In the genomic region with DNA sequence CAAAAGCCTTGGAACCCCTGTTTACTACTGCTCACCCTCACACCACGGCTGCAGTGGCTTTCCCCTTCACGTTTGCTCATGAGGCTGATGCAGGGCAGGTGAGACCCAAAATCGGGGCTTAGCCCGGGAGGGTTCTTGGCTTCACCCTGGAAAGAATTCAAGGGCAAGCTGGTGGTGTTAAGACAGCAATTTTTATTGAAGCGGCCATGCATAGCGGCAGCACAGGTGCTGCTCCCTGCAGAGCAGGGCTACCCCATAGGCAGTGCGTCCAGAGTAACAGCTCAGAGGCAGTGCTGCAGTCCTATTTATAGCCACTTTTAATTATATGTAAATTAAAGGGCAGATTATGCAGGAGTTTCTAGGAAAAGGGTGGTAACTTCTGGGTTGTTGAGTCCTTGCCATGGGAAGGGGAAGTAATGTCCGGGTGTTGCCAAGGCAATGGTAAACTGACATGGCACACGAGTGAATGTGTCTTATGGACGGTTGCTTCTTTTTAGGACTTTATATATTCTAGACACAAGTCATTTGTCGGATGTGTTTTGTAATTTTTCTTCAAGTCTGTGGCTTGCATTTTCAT, we compare ENCODE assay signal across 1 cellular context.
TF ChIP-seq lines count a peak whose summit lies in the region.

No MANE protein-coding gene starts in this region.

TF ChIP-seq in HepG2, 621 proteins besides CTCF, POLR2A, EP300 and RAD21 (continued from another document):
- TF ChIP-seq, protein P1, sequence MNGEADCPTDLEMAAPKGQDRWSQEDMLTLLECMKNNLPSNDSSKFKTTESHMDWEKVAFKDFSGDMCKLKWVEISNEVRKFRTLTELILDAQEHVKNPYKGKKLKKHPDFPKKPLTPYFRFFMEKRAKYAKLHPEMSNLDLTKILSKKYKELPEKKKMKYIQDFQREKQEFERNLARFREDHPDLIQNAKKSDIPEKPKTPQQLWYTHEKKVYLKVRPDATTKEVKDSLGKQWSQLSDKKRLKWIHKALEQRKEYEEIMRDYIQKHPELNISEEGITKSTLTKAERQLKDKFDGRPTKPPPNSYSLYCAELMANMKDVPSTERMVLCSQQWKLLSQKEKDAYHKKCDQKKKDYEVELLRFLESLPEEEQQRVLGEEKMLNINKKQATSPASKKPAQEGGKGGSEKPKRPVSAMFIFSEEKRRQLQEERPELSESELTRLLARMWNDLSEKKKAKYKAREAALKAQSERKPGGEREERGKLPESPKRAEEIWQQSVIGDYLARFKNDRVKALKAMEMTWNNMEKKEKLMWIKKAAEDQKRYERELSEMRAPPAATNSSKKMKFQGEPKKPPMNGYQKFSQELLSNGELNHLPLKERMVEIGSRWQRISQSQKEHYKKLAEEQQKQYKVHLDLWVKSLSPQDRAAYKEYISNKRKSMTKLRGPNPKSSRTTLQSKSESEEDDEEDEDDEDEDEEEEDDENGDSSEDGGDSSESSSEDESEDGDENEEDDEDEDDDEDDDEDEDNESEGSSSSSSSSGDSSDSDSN (CRISPR knock-in tag; IDR thresholded peaks at IDR 0.05): no peak
- TF ChIP-seq, protein P2, sequence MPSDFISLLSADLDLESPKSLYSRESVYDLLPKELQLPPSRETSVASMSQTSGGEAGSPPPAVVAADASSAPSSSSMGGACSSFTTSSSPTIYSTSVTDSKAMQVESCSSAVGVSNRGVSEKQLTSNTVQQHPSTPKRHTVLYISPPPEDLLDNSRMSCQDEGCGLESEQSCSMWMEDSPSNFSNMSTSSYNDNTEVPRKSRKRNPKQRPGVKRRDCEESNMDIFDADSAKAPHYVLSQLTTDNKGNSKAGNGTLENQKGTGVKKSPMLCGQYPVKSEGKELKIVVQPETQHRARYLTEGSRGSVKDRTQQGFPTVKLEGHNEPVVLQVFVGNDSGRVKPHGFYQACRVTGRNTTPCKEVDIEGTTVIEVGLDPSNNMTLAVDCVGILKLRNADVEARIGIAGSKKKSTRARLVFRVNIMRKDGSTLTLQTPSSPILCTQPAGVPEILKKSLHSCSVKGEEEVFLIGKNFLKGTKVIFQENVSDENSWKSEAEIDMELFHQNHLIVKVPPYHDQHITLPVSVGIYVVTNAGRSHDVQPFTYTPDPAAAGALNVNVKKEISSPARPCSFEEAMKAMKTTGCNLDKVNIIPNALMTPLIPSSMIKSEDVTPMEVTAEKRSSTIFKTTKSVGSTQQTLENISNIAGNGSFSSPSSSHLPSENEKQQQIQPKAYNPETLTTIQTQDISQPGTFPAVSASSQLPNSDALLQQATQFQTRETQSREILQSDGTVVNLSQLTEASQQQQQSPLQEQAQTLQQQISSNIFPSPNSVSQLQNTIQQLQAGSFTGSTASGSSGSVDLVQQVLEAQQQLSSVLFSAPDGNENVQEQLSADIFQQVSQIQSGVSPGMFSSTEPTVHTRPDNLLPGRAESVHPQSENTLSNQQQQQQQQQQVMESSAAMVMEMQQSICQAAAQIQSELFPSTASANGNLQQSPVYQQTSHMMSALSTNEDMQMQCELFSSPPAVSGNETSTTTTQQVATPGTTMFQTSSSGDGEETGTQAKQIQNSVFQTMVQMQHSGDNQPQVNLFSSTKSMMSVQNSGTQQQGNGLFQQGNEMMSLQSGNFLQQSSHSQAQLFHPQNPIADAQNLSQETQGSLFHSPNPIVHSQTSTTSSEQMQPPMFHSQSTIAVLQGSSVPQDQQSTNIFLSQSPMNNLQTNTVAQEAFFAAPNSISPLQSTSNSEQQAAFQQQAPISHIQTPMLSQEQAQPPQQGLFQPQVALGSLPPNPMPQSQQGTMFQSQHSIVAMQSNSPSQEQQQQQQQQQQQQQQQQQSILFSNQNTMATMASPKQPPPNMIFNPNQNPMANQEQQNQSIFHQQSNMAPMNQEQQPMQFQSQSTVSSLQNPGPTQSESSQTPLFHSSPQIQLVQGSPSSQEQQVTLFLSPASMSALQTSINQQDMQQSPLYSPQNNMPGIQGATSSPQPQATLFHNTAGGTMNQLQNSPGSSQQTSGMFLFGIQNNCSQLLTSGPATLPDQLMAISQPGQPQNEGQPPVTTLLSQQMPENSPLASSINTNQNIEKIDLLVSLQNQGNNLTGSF (CRISPR knock-in tag; IDR thresholded peaks at IDR 0.05): no peak
- TF ChIP-seq BCL6 (CRISPR knock-in tag; IDR thresholded peaks at IDR 0.05) (no peak), ONECUT2 (CRISPR knock-in tag; IDR thresholded peaks at IDR 0.05) (no peak), ZFAT (CRISPR knock-in tag; conservative IDR thresholded peaks at IDR 0.05) (no peak), SKI (IDR thresholded peaks at IDR 0.05; ENCODE audit: partially characterized antibody) (no peak), MIXL1 (CRISPR knock-in tag; IDR thresholded peaks at IDR 0.05) (no peak), ZBTB21 (CRISPR knock-in tag; IDR thresholded peaks at IDR 0.05) (no peak), CHD2 (IDR thresholded peaks at IDR 0.05; ENCODE audit: low read depth, low read length) (no peak), SALL2 (CRISPR knock-in tag; IDR thresholded peaks at IDR 0.05) (no peak)
- TF ChIP-seq, protein P3, sequence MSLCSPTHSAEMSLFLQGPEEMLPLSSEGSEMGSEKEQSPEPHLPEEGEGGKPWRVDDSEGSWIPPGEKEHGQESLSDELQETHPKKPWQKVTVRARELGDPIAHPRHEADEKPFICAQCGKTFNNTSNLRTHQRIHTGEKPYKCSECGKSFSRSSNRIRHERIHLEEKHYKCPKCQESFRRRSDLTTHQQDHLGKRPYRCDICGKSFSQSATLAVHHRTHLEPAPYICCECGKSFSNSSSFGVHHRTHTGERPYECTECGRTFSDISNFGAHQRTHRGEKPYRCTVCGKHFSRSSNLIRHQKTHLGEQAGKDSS (CRISPR knock-in tag; IDR thresholded peaks at IDR 0.05; ENCODE audit: borderline replicate concordance, low read depth): no peak
